Comparison of ENCODE assay signal across 9 cellular contexts in the genomic region with DNA sequence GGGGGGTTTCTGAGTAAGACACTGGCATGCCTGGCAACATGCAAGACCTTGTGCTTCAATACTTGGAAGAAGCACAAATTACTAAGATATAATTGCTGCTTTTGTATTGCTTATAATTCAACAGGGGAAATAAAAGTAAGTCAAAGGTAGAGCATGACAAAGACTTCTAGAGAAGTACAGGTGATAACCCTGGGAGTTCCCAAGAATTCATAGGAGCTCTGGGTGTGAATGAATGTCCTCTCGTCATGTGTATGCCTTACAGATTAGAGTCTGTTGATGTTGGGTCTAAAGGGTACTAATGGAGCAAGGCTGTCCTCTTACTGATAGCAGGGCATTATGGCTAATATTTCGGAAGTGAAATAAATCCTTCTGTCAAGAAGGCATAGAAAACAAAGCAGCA. TPM values are rescaled to one million over a fixed set of nuclear protein-coding genes. Genes with fewer than 3 reads are reported as not detected.
"Had no signal": no experiment of that assay in that cellular context is flagged by ENCODE, and none has a peak within 500 bp of the region (broad histone marks: within the 10 kb centered on the region; RNA-seq: fewer than 3 reads in every experiment).

No MANE protein-coding gene starts in this region.

- H3K27ac ChIP-seq: HL-60 had no signal

- ATAC-seq: HepG2, K562 had no signal

- DNase-seq: IMR-90, KBM-7, KG1 had no signal

- H3K4me3 ChIP-seq: K562 had no signal

- H3K27me3 Mint-ChIP-seq: IgD-negative memory B cell had no signal

- FAIRE-seq: HepG2, HTR-8/SVneo, K562 had no signal

- H3K4me3 Mint-ChIP-seq: IgD-negative memory B cell had no signal

RNA-seq across cellular contexts. Expression of a gene that starts 7.6 kb away (rescaled TPM):
- total RNA-seq: HT-29 had no signal
